Comparison of ENCODE assay signal across 8 cellular contexts in the genomic region with DNA sequence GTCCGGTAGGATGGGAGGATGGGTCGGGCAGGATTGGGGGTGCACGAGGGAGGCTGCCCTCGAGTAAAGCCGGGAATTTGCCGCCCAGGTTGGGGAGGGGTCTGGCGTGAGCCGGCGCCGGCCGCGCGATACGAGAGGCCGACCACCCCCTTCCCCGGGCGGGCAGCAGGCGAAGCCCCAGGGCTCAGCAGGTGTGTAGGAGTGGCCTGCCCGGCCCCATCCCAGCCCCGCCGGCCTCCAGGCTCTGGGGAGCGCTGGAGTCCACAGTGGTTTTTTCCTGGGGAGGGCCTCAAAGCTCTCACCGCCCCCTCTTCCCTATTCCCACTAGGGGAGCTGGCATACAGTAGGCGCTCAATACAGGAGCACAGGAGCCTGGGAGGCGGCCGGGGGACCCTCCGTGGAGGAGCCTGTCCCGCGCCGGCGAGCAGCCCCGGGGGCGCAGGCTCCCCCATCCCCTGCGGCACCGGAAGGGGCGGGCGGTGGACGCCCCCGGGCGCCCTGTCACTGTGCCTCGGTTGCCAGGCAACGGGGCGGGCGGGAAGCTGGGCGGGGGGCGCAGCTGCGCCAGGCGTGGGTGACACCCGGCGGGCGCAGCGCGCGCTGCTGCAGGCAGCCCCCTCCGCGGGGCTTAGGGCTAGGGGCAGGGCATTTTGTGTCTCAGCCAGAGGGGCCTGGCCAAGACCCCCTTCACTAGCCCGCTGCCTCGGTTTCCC.
A peak's percentile ranks its signal among the peaks of the same experiment; 100 is the strongest.
DNase-seq lines count a peak whose midpoint lies in the region; ATAC-seq and TF ChIP-seq lines count a peak whose summit lies in the region.
"Had no signal": no experiment of that assay in that cellular context is flagged by ENCODE, and none has a peak within 500 bp of the region (broad histone marks: within the 10 kb centered on the region; RNA-seq: fewer than 3 reads in every experiment).

No MANE protein-coding gene starts in this region.

- no peak for TF ChIP-seq CTCF in HEK293 (tag by site-specific recombination; IDR thresholded peaks at IDR 0.05)

- no peaks in the 10 kb centered on the region for H3K36me3 ChIP-seq in HEK293 (ENCODE audit: control insufficient read depth in 2 of 2, insufficient read depth in 1 of 2, low read length in 2 of 2)

- POLR2A ChIA-PET in HEK293 (lab: Yijun Ruan, JAX) = no interaction called here

- H3K9me3 ChIP-seq in HEK293 (ENCODE audit: control insufficient read depth, insufficient read depth, low read depth, low read length) = no peaks in the 10 kb centered on the region

- no peak overlapping the region for H3K4me3 ChIP-seq in HEK293 (ENCODE audit: low read depth, low read length)

- peaks cover 5% of the 10 kb centered on the region; the same call in 1 of the 2 replicates for H3K4me1 ChIP-seq in HEK293 (ENCODE audit: control insufficient read depth, insufficient read depth, low read length)

- CTCF ChIA-PET in HEK293 (lab: Yijun Ruan, JAX) = interaction anchor here (0.6 kb wide), 1 partner anchor 8 kb away, joined by 3 read pairs; no protein-coding TSS in a partner anchor

- peak; percentile 52 for DNase-seq in activated CD4-positive, alpha-beta T cell treated with anti-CD3 and anti-CD28 coated beads for 48 hours
- DNase-seq in effector CD4-positive, alpha-beta T cell = peak; percentile 68
- peak; percentile 47 to 51 for DNase-seq in stimulated activated CD8-positive, alpha-beta memory T cell treated with anti-CD3 and anti-CD28 coated beads, Interleukin-2, amount 100 ng/mL, for 1 hour (ENCODE audit: low read depth in 2 of 2)
- DNase-seq in NCI-H524 treated with DMSO at 0.1 percent for 48 hours (lab: John Stamatoyannopoulos, UW) = no peak
- no peak for DNase-seq in NCI-H2107 (lab: John Stamatoyannopoulos, UW)
- DNase-seq: NCI-H2029 treated with DMSO at 0.1 percent for 48 hours had no signal

- no peak overlapping the region for H3K27ac ChIP-seq in HEK293 (ENCODE audit: extremely low read depth, low read depth, low read length)

- no peak for ATAC-seq in GM19328 (IDR thresholded peaks at IDR 0.05; ENCODE audit: unreplicated experiment)

TF ChIP-seq in HEK293, 187 proteins besides CTCF, POLR2A, EP300 and RAD21:
- TF ChIP-seq ZNF776 (tag by site-specific recombination; IDR thresholded peaks at IDR 0.05; ENCODE audit: borderline replicate concordance) = no peak
- TF ChIP-seq KLF8 (tag by site-specific recombination; IDR thresholded peaks at IDR 0.05) = peak; percentile 22; the same call in 1 of the 2 replicates
- TF ChIP-seq ZNF37A (tag by site-specific recombination; IDR thresholded peaks at IDR 0.05) = no peak
- no peak for TF ChIP-seq ZNF660 (tag by site-specific recombination; IDR thresholded peaks at IDR 0.05)
- TF ChIP-seq ZNF292 (tag by site-specific recombination; IDR thresholded peaks at IDR 0.05; ENCODE audit: borderline replicate concordance, low read depth) = no peak
- TF ChIP-seq ZNF335 (tag by site-specific recombination; conservative IDR thresholded peaks at IDR 0.05) = no peak
- TF ChIP-seq, protein P1, sequence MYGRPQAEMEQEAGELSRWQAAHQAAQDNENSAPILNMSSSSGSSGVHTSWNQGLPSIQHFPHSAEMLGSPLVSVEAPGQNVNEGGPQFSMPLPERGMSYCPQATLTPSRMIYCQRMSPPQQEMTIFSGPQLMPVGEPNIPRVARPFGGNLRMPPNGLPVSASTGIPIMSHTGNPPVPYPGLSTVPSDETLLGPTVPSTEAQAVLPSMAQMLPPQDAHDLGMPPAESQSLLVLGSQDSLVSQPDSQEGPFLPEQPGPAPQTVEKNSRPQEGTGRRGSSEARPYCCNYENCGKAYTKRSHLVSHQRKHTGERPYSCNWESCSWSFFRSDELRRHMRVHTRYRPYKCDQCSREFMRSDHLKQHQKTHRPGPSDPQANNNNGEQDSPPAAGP (tag by site-specific recombination; IDR thresholded peaks at IDR 0.05) = no peak
- TF ChIP-seq KLF7 (tag by site-specific recombination; IDR thresholded peaks at IDR 0.05; ENCODE audit: borderline replicate concordance) = no peak

Comparison
In these comparisons a context has a peak if more than half of its experiments do, and no peak if none do; other contexts are left out.
1. DNase-seq: peak in activated CD4-positive, alpha-beta T cell treated with anti-CD3 and anti-CD28 coated beads for 48 hours (single experiment), effector CD4-positive, alpha-beta T cell (single experiment) and stimulated activated CD8-positive, alpha-beta memory T cell treated with anti-CD3 and anti-CD28 coated beads, Interleukin-2, amount 100 ng/mL, for 1 hour (2 of 2); none in NCI-H524 treated with DMSO at 0.1 percent for 48 hours (single experiment) and NCI-H2107 (single experiment).